ENCODE assay signal across 10 cellular contexts in genomic region chr1:94924967-94925366, GRCh38. TPM values are rescaled to one million over a fixed set of nuclear protein-coding genes. Genes with fewer than 3 reads are reported as not detected.
DNase-seq lines count a peak whose midpoint lies in the region; ATAC-seq and TF ChIP-seq lines count a peak whose summit lies in the region.
"Had no signal": no experiment of that assay in that cellular context is flagged by ENCODE, and none has a peak within 500 bp of the region (broad histone marks: within the 10 kb centered on the region; RNA-seq: fewer than 3 reads in every experiment).

No MANE protein-coding gene starts in this region.

- H3F3A ChIP-seq in PC-3 (ENCODE audit: low read length, unreplicated experiment) = peaks cover 3% of the 10 kb centered on the region

- H4K20me1 ChIP-seq in PC-3 (ENCODE audit: low read length) = peaks cover 48% of the 10 kb centered on the region

- peaks cover 16% of the 10 kb centered on the region for H3K4me1 Mint-ChIP-seq in CD4-positive, alpha-beta T cell (ENCODE audit: low read depth)
- H3K4me1 Mint-ChIP-seq in osteocyte (ENCODE audit: unreplicated experiment) = peaks cover 72% of the 10 kb centered on the region
- H3K4me1 Mint-ChIP-seq in activated CD8-positive, alpha-beta memory T cell treated with anti-CD3 and anti-CD28 coated beads, Interleukin-2, amount 10 ng/mL, durations not matched to agents 7 days and 5 days = peaks cover 9% of the 10 kb centered on the region

- no peak overlapping the region for H3K27ac Mint-ChIP-seq in CD4-positive, alpha-beta T cell
- peak overlapping the region; percentile 98 for H3K27ac Mint-ChIP-seq in osteocyte (ENCODE audit: unreplicated experiment)
- no peak overlapping the region for H3K27ac Mint-ChIP-seq in activated CD8-positive, alpha-beta memory T cell treated with anti-CD3 and anti-CD28 coated beads, Interleukin-2, amount 10 ng/mL, durations not matched to agents 7 days and 5 days

- H3K9me3 ChIP-seq in CD4-positive, alpha-beta T cell (ENCODE audit: control insufficient read depth, low read length) = no peaks in the 10 kb centered on the region
- H3K9me3 ChIP-seq in PC-3 (ENCODE audit: low read length) = no peaks in the 10 kb centered on the region

- H3K4me2 ChIP-seq in PC-3 (ENCODE audit: low read length) = peak overlapping the region; percentile 86

- POLR2A ChIA-PET in CD4-positive, alpha-beta T cell (lab: Charles Lee) = no interaction called here
- POLR2A ChIA-PET in PC-3 (lab: Charles Lee; ENCODE audit: unreplicated experiment) = no interaction called here

- no peaks in the 10 kb centered on the region for H3K9me3 Mint-ChIP-seq in CD4-positive, alpha-beta T cell
- no peaks in the 10 kb centered on the region for H3K9me3 Mint-ChIP-seq in osteocyte (ENCODE audit: unreplicated experiment)
- H3K9me3 Mint-ChIP-seq in activated CD8-positive, alpha-beta memory T cell treated with anti-CD3 and anti-CD28 coated beads, Interleukin-2, amount 10 ng/mL, durations not matched to agents 7 days and 5 days (ENCODE audit: low read depth) = no peaks in the 10 kb centered on the region

- H3K79me2 ChIP-seq in PC-3 (ENCODE audit: low read length) = peaks cover 69% of the 10 kb centered on the region

- peak overlapping the region; percentile 89 for H3K4me3 ChIP-seq in PC-3 (ENCODE audit: low read length)

- no peaks in the 10 kb centered on the region for H3K9me2 ChIP-seq in PC-3 (replicated peaks; ENCODE audit: low read length)

- H2AFZ ChIP-seq in PC-3 (ENCODE audit: low read length) = no peak overlapping the region

- CTCF ChIA-PET in CD4-positive, alpha-beta T cell (lab: Charles Lee) = no interaction called here
- CTCF ChIA-PET in PC-3 (lab: Charles Lee) = interaction anchor here (1.0 kb wide), 1 partner anchor 70 kb away, joined by 4 read pairs; no protein-coding TSS in a partner anchor
- CTCF ChIA-PET in activated CD8-positive, alpha-beta memory T cell treated with anti-CD3 and anti-CD28 coated beads, Interleukin-2, amount 10 ng/mL, durations not matched to agents 7 days and 5 days (lab: Charles Lee) = no interaction called here

- H3K36me3 Mint-ChIP-seq in CD4-positive, alpha-beta T cell (ENCODE audit: low read depth) = no peaks in the 10 kb centered on the region
- peaks cover 11% of the 10 kb centered on the region for H3K36me3 Mint-ChIP-seq in osteocyte (ENCODE audit: unreplicated experiment)
- H3K36me3 Mint-ChIP-seq in activated CD8-positive, alpha-beta memory T cell treated with anti-CD3 and anti-CD28 coated beads, Interleukin-2, amount 10 ng/mL, durations not matched to agents 7 days and 5 days = peaks cover 2% of the 10 kb centered on the region

- H3K4me3 Mint-ChIP-seq in CD4-positive, alpha-beta T cell = peak overlapping the region; percentile 92
- H3K4me3 Mint-ChIP-seq in osteocyte (ENCODE audit: unreplicated experiment) = peak overlapping the region; percentile 94
- H3K4me3 Mint-ChIP-seq in activated CD8-positive, alpha-beta memory T cell treated with anti-CD3 and anti-CD28 coated beads, Interleukin-2, amount 10 ng/mL, durations not matched to agents 7 days and 5 days = no peak overlapping the region

- peaks cover 75% of the 10 kb centered on the region for H3K27me3 Mint-ChIP-seq in CD4-positive, alpha-beta T cell
- H3K27me3 Mint-ChIP-seq in osteocyte (ENCODE audit: unreplicated experiment) = no peaks in the 10 kb centered on the region
- peaks cover 51% of the 10 kb centered on the region for H3K27me3 Mint-ChIP-seq in activated CD8-positive, alpha-beta memory T cell treated with anti-CD3 and anti-CD28 coated beads, Interleukin-2, amount 10 ng/mL, durations not matched to agents 7 days and 5 days

- H3K27ac ChIP-seq in CD4-positive, alpha-beta T cell (ENCODE audit: low read depth, low read length) = no peak overlapping the region
- H3K27ac ChIP-seq in PC-3 (ENCODE audit: low read length) = peak overlapping the region; percentile 84

- intact Hi-C loops in CD4-positive, alpha-beta T cell (cut with DNase I, micrococcal nuclease) = loop anchor here in 1 of 2 experiments (5.0 kb wide), 1 partner anchor 68 kb away; no protein-coding TSS in a partner anchor
- intact Hi-C loops in PC-3 (cut with micrococcal nuclease) = loop anchor here (1.0 kb wide), 2 partner anchors 70 to 116 kb away; no protein-coding TSS in a partner anchor

- no peak for TF ChIP-seq CTCF in CD4-positive, alpha-beta T cell (IDR thresholded peaks at IDR 0.05)
- TF ChIP-seq CTCF in PC-3 (conservative IDR thresholded peaks at IDR 0.05; ENCODE audit: low read depth, low read length) (no peak), osteocyte (IDR thresholded peaks at IDR 0.05) (no peak)

- ATAC-seq in CD4-positive, alpha-beta T cell (ENCODE audit: poor library complexity) = no peak
- ATAC-seq in PC-3 = peak; percentile 4; the same call in 1 of the 2 replicates
- no peak for ATAC-seq in activated CD8-positive, alpha-beta memory T cell treated with anti-CD3 and anti-CD28 coated beads, Interleukin-2, amount 10 ng/mL, durations not matched to agents 7 days and 5 days

- H3K4me1 ChIP-seq in PC-3 (ENCODE audit: insufficient read depth, low read length) = peaks cover 35% of the 10 kb centered on the region

- H3K36me3 ChIP-seq in PC-3 (ENCODE audit: low read depth, low read length) = peaks cover 28% of the 10 kb centered on the region

- peaks cover 16% of the 10 kb centered on the region for H3K27me3 ChIP-seq in CD4-positive, alpha-beta T cell (ENCODE audit: control insufficient read depth, insufficient read depth, low read length)
- H3K27me3 ChIP-seq in PC-3 (ENCODE audit: low read length) = no peaks in the 10 kb centered on the region

- BruUV-seq in PC-3 (replicated peaks; lab: Mats Ljungman, UMichigan) = no TSS peak

- DNase-seq in CD4-positive, alpha-beta T cell = no peak
- DNase-seq in PC-3 (peak; percentile 56), fibroblast of gingiva (ENCODE audit: low read depth) (peak; percentile 26), osteocyte (ENCODE audit: extremely low spot score, unreplicated experiment) (no peak), pons (ENCODE audit: low spot score) (no peak), NCI-H187 treated with DMSO at 0.1 percent for 48 hours (lab: John Stamatoyannopoulos, UW) (no peak), NCI-H1417 treated with DMSO at 0.1 percent for 48 hours (lab: John Stamatoyannopoulos, UW) (no peak)
- DNase-seq in activated CD8-positive, alpha-beta memory T cell treated with anti-CD3 and anti-CD28 coated beads, Interleukin-2, amount 10 ng/mL, durations not matched to agents 7 days and 5 days = no peak
- DNase-seq: activated effector memory CD4-positive, alpha-beta T cell treated with anti-CD3 and anti-CD28 coated beads, Interleukin-2, amount 50 U/mL, for 16 hours; NCI-H2081 treated with DMSO at 0.1 percent for 48 hours had no signal

- peak overlapping the region; percentile 87 for H3K9ac ChIP-seq in PC-3 (ENCODE audit: low read length)

RNA-seq across cellular contexts. Expression of gene CNN3, which starts 1.9 kb away (rescaled TPM):
- total RNA-seq in CD4-positive, alpha-beta T cell = 1 to 10 TPM; 1.1 to 1.4 TPM
- total RNA-seq in PC-3 (2014; rRNA removed) (231 and 323 TPM in 2 replicates), osteocyte (223 and 238 TPM in 2 replicates)
- 1 to 10 TPM; 3.5 to 4.6 TPM for total RNA-seq in activated CD8-positive, alpha-beta memory T cell treated with anti-CD3 and anti-CD28 coated beads, Interleukin-2, amount 10 ng/mL, durations not matched to agents 7 days and 5 days

Comparison
In these comparisons a context has a peak if more than half of its experiments do, and no peak if none do; other contexts are left out.
1. DNase-seq: peak in PC-3 (single experiment) and fibroblast of gingiva (single experiment); none in CD4-positive, alpha-beta T cell (0 of 10), osteocyte (single experiment), activated CD8-positive, alpha-beta memory T cell treated with anti-CD3 and anti-CD28 coated beads, Interleukin-2, amount 10 ng/mL, durations not matched to agents 7 days and 5 days (single experiment), pons (single experiment), NCI-H187 treated with DMSO at 0.1 percent for 48 hours (single experiment) and NCI-H1417 treated with DMSO at 0.1 percent for 48 hours (single experiment).
2. RNA of gene CNN3, which starts 1.9 kb away (total RNA-seq): 231 to 323 TPM in PC-3 and 223 to 238 TPM in osteocyte; 3.5 to 4.6 TPM in activated CD8-positive, alpha-beta memory T cell treated with anti-CD3 and anti-CD28 coated beads, Interleukin-2, amount 10 ng/mL, durations not matched to agents 7 days and 5 days and 1.1 to 1.4 TPM in CD4-positive, alpha-beta T cell; every median in the first group is over 10 times any median in the second.